Comparison of ENCODE assay signal across 8 cellular contexts in the genomic region with DNA sequence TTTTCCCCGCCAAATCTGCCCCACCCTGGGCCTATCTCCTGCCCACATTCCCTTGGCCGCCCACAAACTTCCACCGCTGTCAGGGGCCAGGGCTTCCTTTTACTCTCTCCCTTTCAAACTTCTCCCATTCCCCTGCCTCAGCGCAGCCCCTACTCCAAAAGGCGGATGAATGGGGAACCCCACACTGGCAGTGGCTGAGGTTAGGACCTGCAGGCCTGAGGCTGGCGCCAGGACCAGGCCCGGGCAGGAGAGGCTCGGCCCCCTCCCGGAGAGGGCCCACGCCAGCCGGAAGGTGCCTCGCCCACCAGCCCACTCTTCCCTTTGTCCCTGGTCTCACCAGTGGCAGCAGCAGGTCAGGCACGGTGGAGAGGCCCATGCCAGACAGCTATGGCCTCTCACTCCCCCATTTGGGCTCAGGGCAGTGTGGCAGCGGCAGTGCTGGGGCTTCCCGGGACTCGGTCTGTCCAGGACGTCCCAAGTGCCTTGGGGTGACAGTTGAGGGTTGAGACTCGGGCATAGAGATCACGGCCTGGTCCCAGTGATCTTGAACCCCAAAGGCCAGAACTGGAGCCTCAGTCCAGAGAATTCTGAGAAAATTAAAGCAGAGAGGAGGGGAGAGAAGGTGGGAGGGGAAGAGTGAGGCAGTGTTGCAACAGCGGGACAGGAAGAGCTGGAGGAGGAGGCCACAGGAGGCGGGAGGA. TPM values are rescaled to one million over a fixed set of nuclear protein-coding genes. Genes with fewer than 3 reads are reported as not detected.
DNase-seq lines count a peak whose midpoint lies in the region; ATAC-seq and TF ChIP-seq lines count a peak whose summit lies in the region.

A gene (minus strand): TSS at position 638 of the 701 bp plus-strand sequence. CDS start 262 bp downstream, at position 376.

- H3K4me3 ChIP-seq in urinary bladder (ENCODE audit: low read depth, low read length) = peak within 1 kb of the TSS; percentile 75

- no peaks in the 10 kb centered on the region for H3K27me3 Mint-ChIP-seq in activated T-helper 17 cell treated with anti-CD3 and anti-CD28 coated beads, Interleukin-2, amount 50 U/mL, for 72 hours
- no peaks in the 10 kb centered on the region for H3K27me3 Mint-ChIP-seq in natural killer cell (ENCODE audit: low read depth in 2 of 2)

- H3K36me3 ChIP-seq in urinary bladder (ENCODE audit: insufficient read depth) = no peaks in the 10 kb centered on the region

- H3K9me3 Mint-ChIP-seq in activated T-helper 17 cell treated with anti-CD3 and anti-CD28 coated beads, Interleukin-2, amount 50 U/mL, for 72 hours = no peaks in the 10 kb centered on the region
- no peaks in the 10 kb centered on the region for H3K9me3 Mint-ChIP-seq in natural killer cell

- DNase-seq in GM13976 (ENCODE audit: low spot score) = peak; percentile 67
- peak; percentile 48 for DNase-seq in NCI-H69 (lab: John Stamatoyannopoulos, UW)
- peak; percentile 72 for DNase-seq in fibroblast of the conjunctiva (ENCODE audit: low read depth)
- DNase-seq in natural killer cell = no peak

- TF ChIP-seq CTCF in GM13976 (IDR thresholded peaks at IDR 0.05; ENCODE audit: borderline replicate concordance, control extremely low read depth, extremely low read depth, insufficient read depth, missing control alignments) = no peak
- no peak for TF ChIP-seq CTCF in natural killer cell (IDR thresholded peaks at IDR 0.05)

- H3K4me1 Mint-ChIP-seq in activated T-helper 17 cell treated with anti-CD3 and anti-CD28 coated beads, Interleukin-2, amount 50 U/mL, for 72 hours = peaks cover 30% of the 10 kb centered on the region
- H3K4me1 Mint-ChIP-seq in natural killer cell = peaks cover 38 to 46% of the 10 kb centered on the region in 2 donors

- WGBS in urinary bladder = under 1% methylated on average over 21 of the region's 21 CpGs

- in situ Hi-C loops in GM13976 (cut with MboI; ENCODE audit: low sequenced_read_pairs, unreplicated experiment) = no loop called here

- no peaks in the 10 kb centered on the region for H3K36me3 Mint-ChIP-seq in activated T-helper 17 cell treated with anti-CD3 and anti-CD28 coated beads, Interleukin-2, amount 50 U/mL, for 72 hours (ENCODE audit: low read depth)
- H3K36me3 Mint-ChIP-seq in natural killer cell = no peaks in the 10 kb centered on the region

- ATAC-seq in activated T-helper 17 cell treated with anti-CD3 and anti-CD28 coated beads, Interleukin-2, amount 50 U/mL, for 72 hours (replicated peaks) = peak; percentile 60
- ATAC-seq in natural killer cell (peak; percentile 24 to 41 (median 28)), HG03095 (IDR thresholded peaks at IDR 0.05; ENCODE audit: unreplicated experiment) (no peak), HG02759 (IDR thresholded peaks at IDR 0.05; ENCODE audit: unreplicated experiment) (no peak)

- no peaks in the 10 kb centered on the region for H3K4me1 ChIP-seq in urinary bladder (ENCODE audit: insufficient read depth)

- intact Hi-C loops in natural killer cell (cut with micrococcal nuclease) = no loop called here

- peak within 1 kb of the TSS; percentile 95 for H3K27ac ChIP-seq in urinary bladder (ENCODE audit: low read depth)

- no peak within 1 kb of the TSS for H3K4me3 Mint-ChIP-seq in activated T-helper 17 cell treated with anti-CD3 and anti-CD28 coated beads, Interleukin-2, amount 50 U/mL, for 72 hours
- H3K4me3 Mint-ChIP-seq in natural killer cell = no peak within 1 kb of the TSS

- H3K27ac Mint-ChIP-seq in activated T-helper 17 cell treated with anti-CD3 and anti-CD28 coated beads, Interleukin-2, amount 50 U/mL, for 72 hours = no peak within 1 kb of the TSS
- H3K27ac Mint-ChIP-seq in natural killer cell = no peak within 1 kb of the TSS

RNA-seq across cellular contexts. Expression of the gene that starts here (rescaled TPM):
- total RNA-seq in activated T-helper 17 cell treated with anti-CD3 and anti-CD28 coated beads, Interleukin-2, amount 50 U/mL, for 72 hours = 10 to 100 TPM; 42.1 to 74.1 TPM
- total RNA-seq in natural killer cell (100 to 1,000 TPM in 1 of 3 donors, 10 to 100 TPM in 2; 75.7 to 116 (median 87.3) TPM), urinary bladder (56.1 TPM)
- 223 TPM for polyA plus RNA-seq in urinary bladder

Comparison
In these comparisons a context has a peak if more than half of its experiments do, and no peak if none do; other contexts are left out.
1. ATAC-seq: peak in activated T-helper 17 cell treated with anti-CD3 and anti-CD28 coated beads, Interleukin-2, amount 50 U/mL, for 72 hours (single experiment) and natural killer cell (3 of 3); none in HG03095 (single experiment) and HG02759 (single experiment).